27 cellular contexts compared by ENCODE assay signal in genomic region chr2:10960606-10961489, GRCh38. TPM values are rescaled to one million over a fixed set of nuclear protein-coding genes. Genes with fewer than 3 reads are reported as not detected.
"Had no signal": no experiment of that assay in that cellular context is flagged by ENCODE, and none has a peak within 500 bp of the region (broad histone marks: within the 10 kb centered on the region; RNA-seq: fewer than 3 reads in every experiment).

No MANE protein-coding gene starts in this region.

- H3K9me3 ChIP-seq: body of pancreas, mucosa of descending colon, stomach, suprapubic skin, transverse colon, vagina had no signal

- H3K4me3 Mint-ChIP-seq: activated naive CD8-positive, alpha-beta T cell treated with anti-CD3 and anti-CD28 coated beads, Interleukin-2, amount 50 U/mL, for 24 hours; dendritic cell treated with granulocyte-macrophage colony-stimulating factor and Interleukin-4, amounts not matched to agents 40 ng/mL and 50 ng/mL, for 4 days; memory B cell had no signal

- H3K36me3 Mint-ChIP-seq: memory B cell had no signal

- ATAC-seq: activated naive CD8-positive, alpha-beta T cell treated with anti-CD3 and anti-CD28 coated beads, Interleukin-2, amount 50 U/mL, for 24 hours; body of pancreas; esophagus mucosa; mucosa of descending colon had no signal

- H3K27ac Mint-ChIP-seq: activated naive CD8-positive, alpha-beta T cell treated with anti-CD3 and anti-CD28 coated beads, Interleukin-2, amount 50 U/mL, for 24 hours; dendritic cell treated with granulocyte-macrophage colony-stimulating factor and Interleukin-4, amounts not matched to agents 40 ng/mL and 50 ng/mL, for 4 days; memory B cell had no signal

- FAIRE-seq: endothelial cell of umbilical vein, frontal cortex had no signal

- H3K36me3 ChIP-seq: cardiac muscle cell, stomach, suprapubic skin, transverse colon, vagina had no signal

- H3K9me3 Mint-ChIP-seq: activated naive CD8-positive, alpha-beta T cell treated with anti-CD3 and anti-CD28 coated beads, Interleukin-2, amount 50 U/mL, for 24 hours; dendritic cell treated with granulocyte-macrophage colony-stimulating factor and Interleukin-4, amounts not matched to agents 40 ng/mL and 50 ng/mL, for 4 days; memory B cell had no signal

- H3K27me3 ChIP-seq: body of pancreas, cardiac muscle cell, vagina had no signal

- DNase-seq: activated CD4-positive, alpha-beta T cell treated with anti-CD3 and anti-CD28 coated beads for 4 hours; activated CD4-positive, alpha-beta T cell treated with anti-CD3 and anti-CD28 coated beads, Interleukin-2, amount 50 U/mL, for 48 hours; activated CD4-positive, CD25-positive, alpha-beta regulatory T cell; activated gamma-delta T cell; activated naive CD4-positive, alpha-beta T cell treated with anti-CD3 and anti-CD28 coated beads, Interleukin-2, amount 50 U/mL, for 16 hours; activated naive CD8-positive, alpha-beta T cell treated with anti-CD3 and anti-CD28 coated beads, Interleukin-2, amount 50 U/mL, for 24 hours; activated T-cell treated with anti-CD3 and anti-CD28 coated beads, Interleukin-2, amount 50 U/mL, for 48 hours; body of pancreas; effector memory CD4-positive, alpha-beta T cell; hypothalamus; mucosa of descending colon; occipital lobe; stimulated activated CD4-positive, alpha-beta T cell treated with anti-CD3 and anti-CD28 coated beads, Interleukin-4, amount 100 ng/mL, for 24 hours; stomach; T-helper 9 cell; transverse colon had no signal

- H3K4me3 ChIP-seq: body of pancreas, cardiac muscle cell, mucosa of descending colon, stomach, suprapubic skin, transverse colon, vagina had no signal

- H3K27ac ChIP-seq: body of pancreas, cardiac muscle cell, stomach, suprapubic skin, transverse colon, vagina had no signal

- H3K4me1 Mint-ChIP-seq: activated naive CD8-positive, alpha-beta T cell treated with anti-CD3 and anti-CD28 coated beads, Interleukin-2, amount 50 U/mL, for 24 hours; memory B cell had no signal

- H3K4me1 ChIP-seq: body of pancreas, suprapubic skin, vagina had no signal

RNA-seq across cellular contexts. Expression of gene KCNF1, which starts 49.1 kb away (rescaled TPM):
- total RNA-seq: esophagus mucosa; lower leg skin; renal cortical epithelial cell; suprapubic skin; T-helper 1 cell treated with Interleukin-12 subunit alpha and Interleukin-12 subunit beta and Interleukin-4 antibody, amounts not matched to agents 30 ng/mL and 1 ng/mL, for 36 hours; vagina had no signal
